ENCODE assay signal across 7 cellular contexts in the genomic region with DNA sequence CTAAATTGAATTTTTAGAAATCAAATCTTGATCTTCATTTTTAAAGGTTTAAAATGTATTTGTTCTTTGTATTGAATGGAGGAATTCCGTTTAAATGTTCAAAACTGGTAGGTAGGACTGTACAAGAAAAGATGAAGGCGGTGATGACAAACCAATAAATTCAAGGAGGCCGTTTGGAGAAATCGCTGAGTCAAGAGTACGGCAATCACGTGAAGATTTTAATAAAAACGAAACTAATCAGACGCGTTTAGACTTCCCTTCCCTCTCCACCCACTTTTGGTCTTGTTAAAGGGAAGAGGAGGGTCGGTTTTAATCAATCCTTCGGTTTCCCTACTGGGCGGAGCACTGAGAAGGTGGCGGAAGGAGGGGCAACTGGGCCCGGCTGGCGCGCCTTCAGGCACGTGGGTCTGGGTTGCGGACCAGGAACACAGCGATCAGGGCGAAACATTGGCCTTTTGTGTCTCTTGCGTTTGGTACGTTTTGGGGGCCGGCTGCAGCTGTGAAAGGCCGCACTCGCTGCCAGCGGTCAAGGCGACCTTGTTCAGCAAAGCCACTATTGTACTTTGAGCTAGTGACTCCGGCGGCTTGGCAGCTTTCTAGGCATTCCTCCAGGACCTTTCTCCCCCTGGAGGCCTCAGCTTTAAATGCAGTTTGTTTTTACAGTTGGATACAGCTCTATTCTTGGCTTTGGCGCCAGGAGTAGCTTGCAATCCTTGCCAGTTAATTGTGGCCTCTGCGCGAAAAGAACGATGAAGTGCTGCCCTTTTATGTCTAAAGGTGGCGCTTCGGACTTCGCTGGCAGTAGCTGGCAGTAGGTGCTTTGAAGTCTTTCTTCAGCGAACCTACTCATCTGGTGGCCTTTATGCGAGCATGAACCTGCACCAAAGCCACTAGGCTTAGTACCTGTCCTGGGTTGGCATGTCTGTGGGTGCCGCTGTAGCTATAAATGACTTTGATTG. TPM values are rescaled to one million over a fixed set of nuclear protein-coding genes. Genes with fewer than 3 reads are reported as not detected.
DNase-seq lines count a peak whose midpoint lies in the region; ATAC-seq, FAIRE-seq and TF ChIP-seq lines count a peak whose summit lies in the region.

No MANE protein-coding gene starts in this region.

- CTCF ChIA-PET in GM12878 (lab: Yijun Ruan, JAX), result interaction anchor here (0.6 to 1.5 kb wide), 17 partner anchors 9 to 284 kb away, joined by 3 to 7 read pairs (median 4); no protein-coding TSS in a partner anchor

- FAIRE-seq in GM12878 (lab: Jason Lieb, UNC), result peak; percentile 54

- TF ChIP-seq RAD21 in GM12878 (IDR thresholded peaks at IDR 0.05; ENCODE audit: insufficient read depth, low read depth, low read length), result peak; percentile 9; the same call in 1 of the 2 replicates

- 24% methylated on average over 39 of the region's 39 CpGs for WGBS in GM12878 (ENCODE audit: insufficient coverage, insufficient replicate concordance, low lambda C conversion rate, missing lambda C conversion rate)

- BruUV-seq in GM12878 (replicated peaks; lab: Mats Ljungman, UMichigan), result TSS peak; percentile 66

- no peaks in the 10 kb centered on the region for H3K9me3 ChIP-seq in GM12878 (replicated peaks; ENCODE audit: control insufficient read depth, insufficient read depth, low read length)

- H3K27me3 ChIP-seq in GM12878 (replicated peaks in 1 of 2; ENCODE audit: control insufficient read depth in 2 of 2, insufficient read depth in 2 of 2, low read length in 1 of 2), result no peaks in the 10 kb centered on the region

- RAD21 ChIA-PET in GM12878 (lab: Charles Lee; ENCODE audit: unreplicated experiment), result interaction anchor here (1.0 to 1.3 kb wide), 6 partner anchors 10 to 304 kb away, joined by 3 to 7 read pairs (median 4); no protein-coding TSS in a partner anchor

- H3K9ac ChIP-seq in GM12878 (ENCODE audit: control insufficient read depth, insufficient read depth, low read length), result peak overlapping the region; percentile 15; the same call in 1 of the 2 replicates

- H4K20me1 ChIP-seq in GM12878 (ENCODE audit: control insufficient read depth, insufficient read depth), result no peaks in the 10 kb centered on the region

- peak overlapping the region; percentile 81 for H2AFZ ChIP-seq in GM12878 (ENCODE audit: control insufficient read depth, low read depth, low read length)

- no peaks in the 10 kb centered on the region for H3K4me1 ChIP-seq in GM12878 (ENCODE audit: control insufficient read depth, insufficient read depth, low read length)

- H3K79me2 ChIP-seq in GM12878 (ENCODE audit: control insufficient read depth, insufficient read depth, low read length), result no peaks in the 10 kb centered on the region

- intact Hi-C loops in GM12878 (cut with micrococcal nuclease; ENCODE audit: unreplicated experiment), result loop anchor here (1.0 kb wide), 1 partner anchor 17 kb away; the partner anchor contains the start of gene LAMP2

- no peak; a peak in 1 of 4 replicates for TF ChIP-seq EP300 in GM12878 (IDR thresholded peaks at IDR 0.05; ENCODE audit: borderline replicate concordance in 1 of 2, control insufficient read depth in 1 of 2, low read depth in 2 of 2, low read length in 2 of 2)

- ATAC-seq in HG02798 (IDR thresholded peaks at IDR 0.05; ENCODE audit: poor library complexity, unreplicated experiment) (peak; percentile 89), GM12878 (peak; percentile 93)

- in situ Hi-C loops in GM13977 (cut with MboI; ENCODE audit: low pct_unique_long_range_greater_than_20kb, low sequenced_read_pairs, unreplicated experiment), result no loop called here
- in situ Hi-C loops in GM12878 (cut with MboI), result no loop called here

- TF ChIP-seq CTCF in GM13977 (IDR thresholded peaks at IDR 0.05; ENCODE audit: extremely low read depth, insufficient read depth, missing control alignments) (peak; percentile 47), GM12878 (IDR thresholded peaks at IDR 0.05 in 2 of 3, conservative IDR thresholded peaks at IDR 0.05 in 1 of 3; ENCODE audit: control insufficient read depth in 2 of 3, extremely low read depth in 1 of 3, insufficient read depth in 1 of 3, low read depth in 3 of 3, low read length in 3 of 3) (peak; percentile 37 to 49 (median 38))

- SMC1A ChIA-PET in GM12878 (lab: Charles Lee; ENCODE audit: uncharacterized antibody, unreplicated experiment), result interaction anchor here (0.9 to 2.2 kb wide), 7 partner anchors 9 to 179 kb away, joined by 3 to 6 read pairs (median 4); partner anchors contain the start of gene MCTS1

- POLR2A ChIA-PET in GM12878 (lab: Charles Lee), result interaction anchor here (0.5 to 1.6 kb wide), 5 partner anchors 14 to 1915 kb away, joined by 3 to 5 read pairs (median 3); partner anchors contain the start of gene CUL4B

- peak overlapping the region; percentile 57; the same call in 1 of the 2 replicates for H3K4me3 ChIP-seq in GM12878

- peak overlapping the region; percentile 47 for H3K27ac ChIP-seq in GM12878 (ENCODE audit: control insufficient read depth, insufficient read depth)

- DNase-seq in GM13977 (ENCODE audit: low spot score), result peak; percentile 36
- peak; percentile 77 for DNase-seq in NCI-H1436 (lab: John Stamatoyannopoulos, UW)
- DNase-seq in T-helper 2 cell, result peak in 4 of 5 experiments; percentile 22 to 86 (median 48)
- DNase-seq in GM12878 (ENCODE audit: low read depth, low spot score), result peak; percentile 45
- DNase-seq in hippocampal formation (lab: John Stamatoyannopoulos, UW), result peak; percentile 84 to 89
- DNase-seq in renal cortical epithelial cell (ENCODE audit: low read depth), result peak; percentile 83

- peak overlapping the region; percentile 68 for H3K4me2 ChIP-seq in GM12878 (ENCODE audit: control insufficient read depth, insufficient read depth)

- no peak for TF ChIP-seq POLR2A in GM12878 (IDR thresholded peaks at IDR 0.05; ENCODE audit: low read depth, low read length)

- H3K36me3 ChIP-seq in GM12878 (ENCODE audit: control insufficient read depth in 2 of 2, insufficient read depth in 2 of 2, low read length in 1 of 2), result no peaks in the 10 kb centered on the region

TF ChIP-seq in GM12878, 131 proteins besides CTCF, POLR2A, EP300 and RAD21 (continues in another document):
- TF ChIP-seq ZBED1 (IDR thresholded peaks at IDR 0.05; ENCODE audit: borderline replicate concordance) (no peak), ELK1 (IDR thresholded peaks at IDR 0.05; ENCODE audit: low read depth, low read length) (no peak), POLR2AphosphoS5 (IDR thresholded peaks at IDR 0.05; ENCODE audit: low read length) (0 out of 2 replicates have a peak, but pooled peaks have one; percentile 43), ESRRA (IDR thresholded peaks at IDR 0.05; ENCODE audit: low read length) (no peak), IKZF2 (IDR thresholded peaks at IDR 0.05) (0 out of 4 replicates have a peak, but pooled peaks of 1 of the 2 experiments have one; percentile 12), ZNF622 (IDR thresholded peaks at IDR 0.05) (no peak), MXI1 (IDR thresholded peaks at IDR 0.05; ENCODE audit: low read depth, low read length) (peak; percentile 71), MAX (IDR thresholded peaks at IDR 0.05; ENCODE audit: low read depth, low read length) (0 out of 2 replicates have a peak, but pooled peaks have one; percentile 62), ZZZ3 (IDR thresholded peaks at IDR 0.05; ENCODE audit: control insufficient read depth, insufficient read length, low read depth) (no peak), ZNF217 (IDR thresholded peaks at IDR 0.05) (no peak), CREB1 (IDR thresholded peaks at IDR 0.05; ENCODE audit: low read depth) (no peak), YY1 (IDR thresholded peaks at IDR 0.05; ENCODE audit: low read depth, low read length) (0 out of 2 replicates have a peak, but pooled peaks have one; percentile 4)

RNA-seq across cellular contexts. Expression of gene LAMP2, which starts 16.7 kb away (rescaled TPM):
- total RNA-seq in GM12878 (2013; cell fraction: nucleolus; rRNA removed), result 64.6 and 73.4 TPM in 2 replicates
- 23.6 and 25.5 TPM in 2 replicates for total RNA-seq in GM12878 (2014; rRNA removed)
- total RNA-seq in GM12878 (2014; rRNA removed; fragmentation: Illumina TruSeq; extraction: Trizol), result 27.1 and 32.0 TPM in 2 replicates
- 25.2 and 26.5 TPM in 2 replicates for total RNA-seq in GM12878 (2021)
- polyA plus RNA-seq in GM12878 (2011; ENCODE audit: low read depth), result 19.8 TPM
- 43.2 and 47.3 TPM in 2 replicates for polyA plus RNA-seq in GM12878 (2011; rRNA removed)
- 25.8 and 29.9 TPM in 2 replicates for polyA plus RNA-seq in GM12878 (2011; cell fraction: cytosol; rRNA removed)
- 11.7 and 14.5 TPM in 2 replicates for polyA plus RNA-seq in GM12878 (2011; cell fraction: nucleus; rRNA removed)
- polyA plus RNA-seq in GM12878 (2012), result 23.8 and 30.8 TPM in 2 replicates
- 36.9 and 41.4 TPM in 2 replicates for polyA plus RNA-seq in GM12878 (2014; fragmentation: Illumina TruSeq; extraction: Trizol)
- polyA plus RNA-seq in GM12878 (2014; fragmentation: Nextera tagmentation; extraction: Ambion mirVana), result 10 to 100 TPM; 21.0 to 27.5 TPM
- polyA plus RNA-seq in GM12878 (2014; rRNA removed), result 16.3 and 23.1 TPM in 2 replicates
- polyA plus RNA-seq in GM12878 (2016; fragmentation: Nextera tagmentation; extraction: Ambion mirVana), result 10 to 100 TPM; 43.5 to 48.1 TPM
- 40.9 and 48.4 TPM in 2 replicates for polyA minus RNA-seq in GM12878 (2011; rRNA and poly(A)+ RNA removed)
- 21.5 and 28.5 TPM in 2 replicates for polyA minus RNA-seq in GM12878 (2011; cell fraction: cytosol; rRNA and poly(A)+ RNA removed)
- polyA minus RNA-seq in GM12878 (2011; cell fraction: nucleus; rRNA and poly(A)+ RNA removed), result 9.8 and 12.2 TPM in 2 replicates
- 183 and 243 TPM in 2 replicates for total RNA-seq in renal cortical epithelial cell

Comparison
In these comparisons a context has a peak if more than half of its experiments do, and no peak if none do; other contexts are left out.
1. Peak in every context shown above with its lines: DNase-seq, ATAC-seq, H3K4me3 ChIP-seq and H3K27ac ChIP-seq.
2. DNase-seq: peak in every context shown above with its lines; median percentile 86 in hippocampal formation; 83 in renal cortical epithelial cell; 77 in NCI-H1436; 48 in T-helper 2 cell; 45 in GM12878; 36 in GM13977.